ENCODE assay signal across 1 cellular context in the genomic region with DNA sequence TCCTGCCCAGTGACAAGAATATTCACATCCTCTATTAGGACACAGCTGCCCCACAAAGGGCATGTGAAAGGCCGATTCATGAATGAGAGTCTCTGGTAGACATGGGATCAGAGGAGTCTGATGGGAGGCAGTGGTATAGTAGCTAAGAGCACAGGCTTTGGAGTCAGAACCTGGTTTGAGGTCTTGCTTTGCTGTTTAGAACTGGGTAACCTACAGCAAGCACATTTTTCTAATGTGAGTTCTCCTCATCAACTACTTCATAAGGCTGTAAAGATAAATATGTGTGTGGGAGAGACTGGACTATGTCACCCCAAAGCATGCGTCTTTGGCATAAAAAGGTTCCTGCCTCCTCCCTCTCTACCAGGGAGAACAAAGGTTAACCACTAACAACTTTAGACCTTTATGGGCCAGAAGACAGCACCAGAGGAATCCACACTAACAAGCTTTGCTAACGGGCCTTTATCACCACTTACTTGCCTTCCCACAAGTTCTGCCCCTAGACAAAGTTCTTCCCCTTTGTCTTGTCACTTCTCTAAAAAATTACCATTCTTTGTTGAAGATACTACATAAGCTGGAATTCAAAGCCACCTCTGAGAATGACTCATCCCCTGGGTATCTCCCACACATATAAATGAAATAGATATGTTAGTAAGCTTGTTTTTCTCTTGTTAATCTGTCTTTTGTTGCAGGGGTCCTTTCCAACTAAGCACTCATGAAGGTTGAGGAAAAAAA.
TF ChIP-seq lines count a peak whose summit lies in the region.

No MANE protein-coding gene starts in this region.

TF ChIP-seq in K562, 482 proteins besides CTCF, POLR2A, EP300 and RAD21 (continued from another document):
- TF ChIP-seq, protein P1, sequence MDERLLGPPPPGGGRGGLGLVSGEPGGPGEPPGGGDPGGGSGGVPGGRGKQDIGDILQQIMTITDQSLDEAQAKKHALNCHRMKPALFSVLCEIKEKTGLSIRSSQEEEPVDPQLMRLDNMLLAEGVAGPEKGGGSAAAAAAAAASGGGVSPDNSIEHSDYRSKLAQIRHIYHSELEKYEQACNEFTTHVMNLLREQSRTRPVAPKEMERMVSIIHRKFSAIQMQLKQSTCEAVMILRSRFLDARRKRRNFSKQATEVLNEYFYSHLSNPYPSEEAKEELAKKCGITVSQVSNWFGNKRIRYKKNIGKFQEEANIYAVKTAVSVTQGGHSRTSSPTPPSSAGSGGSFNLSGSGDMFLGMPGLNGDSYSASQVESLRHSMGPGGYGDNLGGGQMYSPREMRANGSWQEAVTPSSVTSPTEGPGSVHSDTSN (CRISPR knock-in tag; IDR thresholded peaks at IDR 0.05; ENCODE audit: low read depth) = no peak
- TF ChIP-seq, protein P1 (tag; conservative IDR thresholded peaks at IDR 0.05; ENCODE audit: low read depth) = peak; percentile 31; the same call in 1 of the 2 replicates
- TF ChIP-seq BMI1 (IDR thresholded peaks at IDR 0.05; ENCODE audit: low read length) (no peak), GABPB1 (CRISPR knock-in tag; IDR thresholded peaks at IDR 0.05) (0 out of 2 replicates have a peak, but pooled peaks have one; percentile 41), RB1 (IDR thresholded peaks at IDR 0.05; ENCODE audit: low read depth) (no peak), KDM5B (IDR thresholded peaks at IDR 0.05; ENCODE audit: insufficient replicate concordance, low read depth, low read length) (no peak), CC2D1A (IDR thresholded peaks at IDR 0.05) (no peak), ZNF518B (CRISPR knock-in tag; IDR thresholded peaks at IDR 0.05) (no peak), JUN (IDR thresholded peaks at IDR 0.05; ENCODE audit: borderline replicate concordance, low read depth, low read length) (peak; percentile 86), JUN (CRISPR knock-in tag; IDR thresholded peaks at IDR 0.05; ENCODE audit: borderline replicate concordance) (no peak)
- TF ChIP-seq, protein P2, sequence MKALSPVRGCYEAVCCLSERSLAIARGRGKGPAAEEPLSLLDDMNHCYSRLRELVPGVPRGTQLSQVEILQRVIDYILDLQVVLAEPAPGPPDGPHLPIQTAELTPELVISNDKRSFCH (CRISPR knock-in tag; IDR thresholded peaks at IDR 0.05) = no peak
- TF ChIP-seq, protein P2 (tag; IDR thresholded peaks at IDR 0.05) = 0 out of 2 replicates have a peak, but pooled peaks have one; percentile 18
- TF ChIP-seq, protein P3, sequence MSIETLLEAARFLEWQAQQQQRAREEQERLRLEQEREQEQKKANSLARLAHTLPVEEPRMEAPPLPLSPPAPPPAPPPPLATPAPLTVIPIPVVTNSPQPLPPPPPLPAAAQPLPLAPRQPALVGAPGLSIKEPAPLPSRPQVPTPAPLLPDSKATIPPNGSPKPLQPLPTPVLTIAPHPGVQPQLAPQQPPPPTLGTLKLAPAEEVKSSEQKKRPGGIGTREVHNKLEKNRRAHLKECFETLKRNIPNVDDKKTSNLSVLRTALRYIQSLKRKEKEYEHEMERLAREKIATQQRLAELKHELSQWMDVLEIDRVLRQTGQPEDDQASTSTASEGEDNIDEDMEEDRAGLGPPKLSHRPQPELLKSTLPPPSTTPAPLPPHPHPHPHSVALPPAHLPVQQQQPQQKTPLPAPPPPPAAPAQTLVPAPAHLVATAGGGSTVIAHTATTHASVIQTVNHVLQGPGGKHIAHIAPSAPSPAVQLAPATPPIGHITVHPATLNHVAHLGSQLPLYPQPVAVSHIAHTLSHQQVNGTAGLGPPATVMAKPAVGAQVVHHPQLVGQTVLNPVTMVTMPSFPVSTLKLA (conservative IDR thresholded peaks at IDR 0.05) = peak in 1 of 2 experiments; percentile 37; a peak in 1 of 4 replicates
